Comparison of ENCODE assay signal across 26 cellular contexts in genomic region chr20:23513164-23513563, GRCh38. TPM values are rescaled to one million over a fixed set of nuclear protein-coding genes. Genes with fewer than 3 reads are reported as not detected.
DNase-seq lines count a peak whose midpoint lies in the region; ATAC-seq and TF ChIP-seq lines count a peak whose summit lies in the region.
"Had no signal": no experiment of that assay in that cellular context is flagged by ENCODE, and none has a peak within 500 bp of the region (broad histone marks: within the 10 kb centered on the region; RNA-seq: fewer than 3 reads in every experiment).

No MANE protein-coding gene starts in this region.

- CTCF ChIA-PET in mammary epithelial cell (lab: Charles Lee; ENCODE audit: low non-redundant PET), result no interaction called here

- dilution Hi-C loops in mammary epithelial cell (cut with HindIII; ENCODE audit: low sequenced_read_pairs), result no loop called here

- DNase-seq in T-helper 2 cell (no peak), mammary epithelial cell (no peak), NCI-H446 treated with DMSO at 0.1 percent for 48 hours (lab: John Stamatoyannopoulos, UW) (no peak)
- DNase-seq: brain microvascular endothelial cell; Calu3; EL; heart left ventricle; immature natural killer cell; KG1; NCI-H1048; NCI-H2029 treated with DMSO at 0.1 percent for 48 hours; nucleus accumbens; spleen; stimulated activated CD4-positive, alpha-beta T cell treated with anti-CD3 and anti-CD28 coated beads, Interleukin-4, amount 100 ng/mL, for 4 hours had no signal

- H2AFZ ChIP-seq in mammary epithelial cell (ENCODE audit: low read depth, low read length), result no peak overlapping the region

- no peaks in the 10 kb centered on the region for H3K27me3 ChIP-seq in mammary epithelial cell (ENCODE audit: insufficient read depth, low read length)
- H3K27me3 ChIP-seq: brain microvascular endothelial cell, heart left ventricle, spleen had no signal

- no peaks in the 10 kb centered on the region for H3K79me2 ChIP-seq in mammary epithelial cell (ENCODE audit: insufficient read depth, low read length)

- no peaks in the 10 kb centered on the region for H3K9me3 ChIP-seq in mammary epithelial cell (replicated peaks; ENCODE audit: insufficient read depth, low read length)
- H3K9me3 ChIP-seq: heart left ventricle, spleen had no signal

- H3K4me2 ChIP-seq in mammary epithelial cell (ENCODE audit: insufficient read depth, low read depth, low read length), result no peak overlapping the region

- no peak overlapping the region for H3K4me3 ChIP-seq in mammary epithelial cell (replicated peaks in 1 of 3; ENCODE audit: insufficient read depth in 1 of 3, low read depth in 2 of 3, low read length in 3 of 3)
- H3K4me3 ChIP-seq: HAP-1, heart left ventricle, spleen had no signal

- in situ Hi-C loops in mammary epithelial cell (cut with MboI; ENCODE audit: low sequenced_read_pairs in 2 of 2), result no loop called here

- intact Hi-C loops in mammary epithelial cell (cut with micrococcal nuclease), result no loop called here

- TF ChIP-seq CTCF in mammary epithelial cell (conservative IDR thresholded peaks at IDR 0.05 in 1 of 2, IDR thresholded peaks at IDR 0.05 in 1 of 2; ENCODE audit: extremely low read depth in 1 of 2, insufficient read depth in 1 of 2, low read depth in 1 of 2, low read length in 2 of 2), result no peak

- no peaks in the 10 kb centered on the region for H3K36me3 ChIP-seq in mammary epithelial cell (ENCODE audit: insufficient read depth, low read length)
- H3K36me3 ChIP-seq: brain microvascular endothelial cell, HAP-1, heart left ventricle, spleen had no signal

- H4K20me1 ChIP-seq in mammary epithelial cell (ENCODE audit: insufficient read depth, low read length), result no peaks in the 10 kb centered on the region

- ATAC-seq in GM18502 (IDR thresholded peaks at IDR 0.05; ENCODE audit: poor library complexity, unreplicated experiment) (peak; percentile 56), GM19452 (IDR thresholded peaks at IDR 0.05; ENCODE audit: unreplicated experiment) (peak; percentile 88), HG02973 (IDR thresholded peaks at IDR 0.05; ENCODE audit: unreplicated experiment) (peak; percentile 69), HG03469 (IDR thresholded peaks at IDR 0.05; ENCODE audit: unreplicated experiment) (peak; percentile 81), GM18520 (IDR thresholded peaks at IDR 0.05; ENCODE audit: unreplicated experiment) (no peak)
- ATAC-seq: heart left ventricle had no signal

- H3K4me1 ChIP-seq in mammary epithelial cell (ENCODE audit: insufficient read depth, low read length), result no peaks in the 10 kb centered on the region
- H3K4me1 ChIP-seq: heart left ventricle, spleen had no signal

- H3K27ac ChIP-seq in mammary epithelial cell (ENCODE audit: insufficient read depth, low read depth, low read length), result no peak overlapping the region
- H3K27ac ChIP-seq: brain microvascular endothelial cell, heart left ventricle, spleen had no signal

- H3K9ac ChIP-seq in mammary epithelial cell (ENCODE audit: insufficient read depth, low read length), result no peak overlapping the region

- BruUV-seq in mammary epithelial cell (replicated peaks; lab: Mats Ljungman, UMichigan), result no TSS peak

RNA-seq across cellular contexts. Expression of gene CST8, which starts 22.2 kb away (rescaled TPM):
- total RNA-seq in mammary epithelial cell, result not detected
- polyA plus RNA-seq in mammary epithelial cell, result not detected
- polyA minus RNA-seq in mammary epithelial cell, result not detected
- total RNA-seq: A172, Calu3, heart left ventricle, lower leg skin, NCI-H460, renal cortical epithelial cell, spleen, subcutaneous adipose tissue had no signal
- polyA plus RNA-seq: BJ, heart left ventricle, immature natural killer cell, spleen had no signal

RNA-seq across cellular contexts. Expression of gene CST9L, which starts 55.1 kb away (rescaled TPM):
- not detected for total RNA-seq in mammary epithelial cell
- not detected for polyA plus RNA-seq in mammary epithelial cell
- polyA minus RNA-seq in mammary epithelial cell, result not detected
- total RNA-seq: A172, Calu3, heart left ventricle, lower leg skin, NCI-H460, renal cortical epithelial cell, spleen, subcutaneous adipose tissue had no signal
- polyA plus RNA-seq: BJ, heart left ventricle, immature natural killer cell, spleen had no signal
